19 cellular contexts compared by ENCODE assay signal in the genomic region with DNA sequence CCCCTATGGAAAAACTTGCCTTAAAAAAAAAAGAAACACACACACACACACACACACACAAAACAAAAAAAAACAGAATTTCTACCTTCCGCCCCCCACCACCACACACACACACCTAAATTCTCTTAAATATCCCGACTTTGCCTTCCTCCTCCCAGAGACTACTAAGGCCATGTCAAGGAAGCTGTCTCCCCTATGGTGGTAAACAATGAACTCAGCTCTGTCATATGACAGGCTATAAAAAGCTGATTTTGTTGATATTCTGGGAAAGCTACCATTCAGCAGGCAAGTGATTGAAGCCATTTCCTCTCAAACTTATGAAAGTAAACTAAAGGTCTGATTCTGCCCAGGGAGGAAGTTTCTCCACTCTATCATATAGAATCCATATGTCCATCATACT.
"Had no signal": no experiment of that assay in that cellular context is flagged by ENCODE, and none has a peak within 500 bp of the region (broad histone marks: within the 10 kb centered on the region; RNA-seq: fewer than 3 reads in every experiment).

No MANE protein-coding gene starts in this region.

- H3K4me1 Mint-ChIP-seq: memory B cell; stimulated activated effector memory CD8-positive, alpha-beta T cell treated with anti-CD3 and anti-CD28 coated beads, Interleukin-12 subunit alpha, Interleukin-12 subunit beta, amount 100 ng/mL, for 72 hours had no signal

- H3K4me1 ChIP-seq: foreskin keratinocyte, left ventricle myocardium inferior, sigmoid colon, stomach had no signal

- H3K9me3 ChIP-seq: left ventricle myocardium inferior, pancreas, sigmoid colon, stomach had no signal

- H3K36me3 Mint-ChIP-seq: activated naive CD4-positive, alpha-beta T cell treated with anti-CD3 and anti-CD28 coated beads, Interleukin-2, amount 50 U/mL, for 72 hours; memory B cell; naive thymus-derived CD8-positive, alpha-beta T cell; stimulated activated effector memory CD8-positive, alpha-beta T cell treated with anti-CD3 and anti-CD28 coated beads, Interleukin-12 subunit alpha, Interleukin-12 subunit beta, amount 100 ng/mL, for 72 hours; type B pancreatic cell had no signal

- H3K4me3 ChIP-seq: left ventricle myocardium inferior, pancreas, sigmoid colon, stomach had no signal

- DNase-seq: activated CD4-positive, alpha-beta T cell treated with anti-CD3 and anti-CD28 coated beads for 1 hour; activated gamma-delta T cell treated with Interleukin-2 at 50 U/mL for 16 hours; effector memory CD8-positive, alpha-beta T cell; foreskin keratinocyte; head of caudate nucleus; left ventricle myocardium inferior; naive thymus-derived CD8-positive, alpha-beta T cell; pancreas; sigmoid colon; stimulated activated CD4-positive, alpha-beta T cell treated with anti-CD3 and anti-CD28 coated beads, Interleukin-4, amount 100 ng/mL, for 24 hours; stomach; T-helper 2 cell had no signal

- H3K27me3 Mint-ChIP-seq: effector memory CD8-positive, alpha-beta T cell; memory B cell had no signal

- H3K27ac Mint-ChIP-seq: activated naive CD4-positive, alpha-beta T cell treated with anti-CD3 and anti-CD28 coated beads, Interleukin-2, amount 50 U/mL, for 72 hours; activated T-helper 1 cell treated with anti-CD3 and anti-CD28 coated beads, Interleukin-12 subunit alpha, Interleukin-12 subunit beta, Interleukin-2, Interleukin-4 antibody, amounts not matched to agents 30 ng/mL and 10 ng/mL and 1 ng/mL, durations not matched to agents 14 hours and 24 hours and 36 hours; dendritic cell treated with granulocyte-macrophage colony-stimulating factor and Interleukin-4, amounts not matched to agents 40 ng/mL and 50 ng/mL, for 4 days; effector memory CD8-positive, alpha-beta T cell; memory B cell; naive thymus-derived CD8-positive, alpha-beta T cell; stimulated activated effector memory CD8-positive, alpha-beta T cell treated with anti-CD3 and anti-CD28 coated beads, Interleukin-12 subunit alpha, Interleukin-12 subunit beta, amount 100 ng/mL, for 72 hours; type B pancreatic cell had no signal

- H3K4me3 Mint-ChIP-seq: activated T-helper 1 cell treated with anti-CD3 and anti-CD28 coated beads, Interleukin-12 subunit alpha, Interleukin-12 subunit beta, Interleukin-2, Interleukin-4 antibody, amounts not matched to agents 30 ng/mL and 10 ng/mL and 1 ng/mL, durations not matched to agents 14 hours and 24 hours and 36 hours; dendritic cell treated with granulocyte-macrophage colony-stimulating factor and Interleukin-4, amounts not matched to agents 40 ng/mL and 50 ng/mL, for 4 days; effector memory CD8-positive, alpha-beta T cell; memory B cell; naive thymus-derived CD8-positive, alpha-beta T cell; stimulated activated effector memory CD8-positive, alpha-beta T cell treated with anti-CD3 and anti-CD28 coated beads, Interleukin-12 subunit alpha, Interleukin-12 subunit beta, amount 100 ng/mL, for 72 hours; type B pancreatic cell had no signal

- H3K9me3 Mint-ChIP-seq: activated T-helper 1 cell treated with anti-CD3 and anti-CD28 coated beads, Interleukin-12 subunit alpha, Interleukin-12 subunit beta, Interleukin-2, Interleukin-4 antibody, amounts not matched to agents 30 ng/mL and 10 ng/mL and 1 ng/mL, durations not matched to agents 14 hours and 24 hours and 36 hours; dendritic cell treated with granulocyte-macrophage colony-stimulating factor and Interleukin-4, amounts not matched to agents 40 ng/mL and 50 ng/mL, for 4 days; memory B cell; type B pancreatic cell had no signal

- FAIRE-seq: bronchial epithelial cell, pancreas had no signal

- ATAC-seq: activated naive CD4-positive, alpha-beta T cell treated with anti-CD3 and anti-CD28 coated beads, Interleukin-2, amount 50 U/mL, for 72 hours; effector memory CD8-positive, alpha-beta T cell; foreskin keratinocyte; naive thymus-derived CD8-positive, alpha-beta T cell; pancreas; stimulated activated effector memory CD8-positive, alpha-beta T cell treated with anti-CD3 and anti-CD28 coated beads, Interleukin-12 subunit alpha, Interleukin-12 subunit beta, amount 100 ng/mL, for 72 hours had no signal

- H3K36me3 ChIP-seq: left ventricle myocardium inferior, pancreas, sigmoid colon, stomach had no signal
